ENCODE assay signal across 12 cellular contexts in the genomic region with DNA sequence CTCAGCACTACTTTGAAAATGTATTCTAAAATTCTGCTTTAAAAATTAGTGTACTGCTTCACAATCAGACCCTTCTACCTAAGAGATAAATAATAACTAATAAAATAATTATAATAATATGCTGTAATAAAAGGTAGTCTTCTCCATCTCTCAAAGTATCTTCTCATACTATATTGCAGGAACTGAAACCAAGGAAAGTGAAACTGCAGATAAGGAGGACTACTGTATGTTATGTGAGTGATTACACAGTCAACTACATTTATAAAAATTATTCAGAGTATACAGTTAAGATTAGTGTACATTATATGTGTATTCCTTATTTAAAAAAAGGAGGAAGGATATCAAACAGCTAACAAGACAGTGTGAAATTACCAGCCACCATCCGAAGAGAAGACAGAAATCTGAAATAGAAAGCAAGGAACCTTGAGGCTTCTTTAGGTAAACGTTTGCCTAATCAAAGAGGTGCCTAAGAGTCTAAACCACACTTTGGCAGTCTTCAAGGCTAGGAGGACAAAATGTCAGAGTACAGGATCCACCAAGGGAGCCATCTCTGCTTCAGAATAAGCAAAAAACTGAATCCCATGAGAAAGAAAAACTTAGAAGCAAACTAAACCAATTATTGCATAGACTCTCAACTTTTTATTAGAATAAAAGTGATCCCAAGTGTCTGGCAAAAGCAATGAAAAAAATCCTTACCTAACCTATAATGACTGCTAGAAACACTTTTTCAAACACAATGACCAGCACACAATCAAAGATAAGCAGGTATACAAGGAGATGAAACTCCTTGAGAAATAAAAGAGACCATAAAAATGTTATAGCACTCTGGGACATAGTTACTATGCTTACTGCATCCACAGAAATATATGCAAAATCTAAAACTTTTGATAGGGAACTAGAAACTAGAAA. TPM values are rescaled to one million over a fixed set of nuclear protein-coding genes. Genes with fewer than 3 reads are reported as not detected.
DNase-seq lines count a peak whose midpoint lies in the region; FAIRE-seq and TF ChIP-seq lines count a peak whose summit lies in the region.
"Had no signal": no experiment of that assay in that cellular context is flagged by ENCODE, and none has a peak within 500 bp of the region (broad histone marks: within the 10 kb centered on the region; RNA-seq: fewer than 3 reads in every experiment).

No MANE protein-coding gene starts in this region.

- no peaks in the 10 kb centered on the region for H3K9me3 ChIP-seq in MM.1S (replicated peaks; ENCODE audit: insufficient read depth, low read length)

- H3K4me2 ChIP-seq in MM.1S (ENCODE audit: low read depth, low read length), result peak overlapping the region; percentile 28; the same call in 1 of the 2 replicates
- H3K4me2 ChIP-seq: KMS-11 had no signal

- H3F3A ChIP-seq in MM.1S (ENCODE audit: insufficient read depth, low read length), result no peaks in the 10 kb centered on the region; the same call in 1 of the 2 replicates

- DNase-seq in GM12865 (ENCODE audit: low read depth) (peak; percentile 64), MM.1S (peak; percentile 24), inferior parietal cortex (ENCODE audit: extremely low spot score) (no peak), cerebellum (ENCODE audit: low spot score) (no peak), KBM-7 (no peak)
- no peak for DNase-seq in activated CD4-positive, CD25-positive, alpha-beta regulatory T cell (lab: John Stamatoyannopoulos, UW)
- DNase-seq: NCI-H510A; stimulated activated CD4-positive, alpha-beta T cell treated with anti-CD3 and anti-CD28 coated beads, Interleukin-1b, Interleukin-23, amount 100 ng/mL, for 48 hours had no signal

- H3K9ac ChIP-seq in MM.1S (ENCODE audit: low read length), result no peak overlapping the region
- H3K9ac ChIP-seq: KMS-11 had no signal

- FAIRE-seq in colon (lab: Jason Lieb, UNC), result peak; percentile 38

- H3K9me2 ChIP-seq in MM.1S (replicated peaks; ENCODE audit: insufficient read depth, low read length), result no peaks in the 10 kb centered on the region

- H3K4me1 ChIP-seq in ACC112 (ENCODE audit: control insufficient read depth, insufficient read depth, low read length, unreplicated experiment), result peaks cover 28% of the 10 kb centered on the region
- H3K4me1 ChIP-seq in MM.1S (ENCODE audit: low read length), result peaks cover 12% of the 10 kb centered on the region

- H4K20me1 ChIP-seq in MM.1S (ENCODE audit: insufficient read depth, low read length), result no peaks in the 10 kb centered on the region

- H3K79me2 ChIP-seq in ACC112 (ENCODE audit: control insufficient read depth, insufficient read depth, low read length, unreplicated experiment) (peaks cover 70% of the 10 kb centered on the region), MM.1S (ENCODE audit: low read length) (0 out of 2 replicates have a peak, but pooled peaks cover 17% of the 10 kb centered on the region)

- H3K4me3 ChIP-seq in ACC112 (ENCODE audit: low read depth, low read length) (peak overlapping the region; percentile 50), GM12865 (ENCODE audit: low read depth, low read length) (peak overlapping the region; percentile 45), MM.1S (ENCODE audit: low read length) (no peak overlapping the region)
- H3K4me3 ChIP-seq: cardiac muscle cell had no signal

- in situ Hi-C loops in KBM-7 (cut with MboI; ENCODE audit: low pct_unique_long_range_greater_than_20kb, low sequenced_read_pairs), result no loop called here

- no peak overlapping the region for H3K27ac ChIP-seq in ACC112 (ENCODE audit: low read depth, low read length)
- no peak overlapping the region for H3K27ac ChIP-seq in MM.1S (ENCODE audit: low read length)
- H3K27ac ChIP-seq: KMS-11 had no signal

- H3K27me3 ChIP-seq in ACC112 (ENCODE audit: insufficient read depth, low read length), result no peaks in the 10 kb centered on the region
- peaks cover 8% of the 10 kb centered on the region for H3K27me3 ChIP-seq in MM.1S (replicated peaks; ENCODE audit: insufficient read depth, low read length)
- H3K27me3 ChIP-seq: cardiac muscle cell had no signal

- H2AFZ ChIP-seq in ACC112 (ENCODE audit: low read length, unreplicated experiment) (no peak overlapping the region), MM.1S (ENCODE audit: low read length) (no peak overlapping the region)

- no peaks in the 10 kb centered on the region for H3K36me3 ChIP-seq in ACC112 (ENCODE audit: insufficient read depth, low read length)
- H3K36me3 ChIP-seq in MM.1S (replicated peaks; ENCODE audit: insufficient read depth, low read length), result no peaks in the 10 kb centered on the region
- H3K36me3 ChIP-seq: cardiac muscle cell had no signal

- TF ChIP-seq CTCF in GM12865 (IDR thresholded peaks at IDR 0.05; ENCODE audit: insufficient read depth, low read depth, low read length, missing control alignments), result no peak
- no peak for TF ChIP-seq CTCF in MM.1S (IDR thresholded peaks at IDR 0.05; ENCODE audit: low read length)

RNA-seq across cellular contexts. Expression of gene USP6NL, which starts 6.5 kb away (rescaled TPM):
- total RNA-seq in cerebellum, result 26.0 TPM

Comparison
In these comparisons a context has a peak if more than half of its experiments do, and no peak if none do; other contexts are left out.
1. DNase-seq: peak in GM12865 (single experiment) and MM.1S (single experiment); none in inferior parietal cortex (single experiment), cerebellum (single experiment), activated CD4-positive, CD25-positive, alpha-beta regulatory T cell (0 of 4) and KBM-7 (single experiment).